ENCODE assay signal across 24 cellular contexts in genomic region chr12:64332296-64332695, GRCh38. TPM values are rescaled to one million over a fixed set of nuclear protein-coding genes. Genes with fewer than 3 reads are reported as not detected.
"Had no signal": no experiment of that assay in that cellular context is flagged by ENCODE, and none has a peak within 500 bp of the region (broad histone marks: within the 10 kb centered on the region; RNA-seq: fewer than 3 reads in every experiment).

No MANE protein-coding gene starts in this region.

- H3K79me2 ChIP-seq: hepatocyte, parathyroid adenoma had no signal

- H3K9ac ChIP-seq: parathyroid adenoma had no signal

- H3K4me1 ChIP-seq: esophagus muscularis mucosa, foreskin keratinocyte, gastroesophageal sphincter, heart left ventricle, parathyroid adenoma, right lobe of liver, upper lobe of left lung had no signal

- H3K27me3 ChIP-seq: esophagus muscularis mucosa, foreskin keratinocyte, gastroesophageal sphincter, heart left ventricle, hepatocyte, neutrophil, right lobe of liver, tibial nerve, upper lobe of left lung had no signal

- H2AFZ ChIP-seq: hepatocyte, parathyroid adenoma had no signal

- H3K9me3 ChIP-seq: esophagus muscularis mucosa, gastroesophageal sphincter, heart left ventricle, neutrophil, right lobe of liver, thoracic aorta, tibial nerve, upper lobe of left lung had no signal

- ATAC-seq: gastroesophageal sphincter, heart left ventricle, left lobe of liver, natural killer cell, right lobe of liver had no signal

- FAIRE-seq: endothelial cell of umbilical vein, kidney, small intestine, urothelium cell line had no signal

- H3K27ac ChIP-seq: esophagus muscularis mucosa, foreskin keratinocyte, gastroesophageal sphincter, heart left ventricle, hepatocyte, neutrophil, parathyroid adenoma, right lobe of liver, thoracic aorta, tibial nerve, upper lobe of left lung had no signal

- H3K36me3 ChIP-seq: esophagus muscularis mucosa, gastroesophageal sphincter, heart left ventricle, neutrophil, right lobe of liver, thoracic aorta, tibial nerve, upper lobe of left lung had no signal

- DNase-seq: dermis blood vessel endothelial cell; effector memory CD4-positive, alpha-beta T cell; heart left ventricle; kidney; natural killer cell; right lobe of liver; small intestine; stimulated activated CD4-positive, alpha-beta T cell treated with anti-CD3 and anti-CD28 coated beads, Interleukin-15, amount 100 ng/mL, for 24 hours; stimulated activated CD4-positive, alpha-beta T cell treated with anti-CD3 and anti-CD28 coated beads, Interleukin-2, amount 100 ng/mL, for 48 hours; stimulated activated naive B cell treated with anti-CD40 and anti-IgM and Interleukin-4, amounts not matched to agents 10 μg/mL and 1 μg/mL and 100 μg/mL, for 72 hours; upper lobe of left lung had no signal

- H3K4me3 ChIP-seq: esophagus muscularis mucosa, gastroesophageal sphincter, heart left ventricle, hepatocyte, lung, right lobe of liver, thoracic aorta, tibial nerve, upper lobe of left lung had no signal

- H3K4me2 ChIP-seq: hepatocyte had no signal

RNA-seq across cellular contexts. Expression of gene C12orf56, which starts 58.3 kb away (rescaled TPM):
- total RNA-seq: endothelial cell of umbilical vein, gastroesophageal sphincter, heart left ventricle, left lobe of liver, natural killer cell, right lobe of liver, thoracic aorta, upper lobe of left lung had no signal
- polyA plus RNA-seq: heart left ventricle, neural cell, small intestine had no signal
